In the genomic region with DNA sequence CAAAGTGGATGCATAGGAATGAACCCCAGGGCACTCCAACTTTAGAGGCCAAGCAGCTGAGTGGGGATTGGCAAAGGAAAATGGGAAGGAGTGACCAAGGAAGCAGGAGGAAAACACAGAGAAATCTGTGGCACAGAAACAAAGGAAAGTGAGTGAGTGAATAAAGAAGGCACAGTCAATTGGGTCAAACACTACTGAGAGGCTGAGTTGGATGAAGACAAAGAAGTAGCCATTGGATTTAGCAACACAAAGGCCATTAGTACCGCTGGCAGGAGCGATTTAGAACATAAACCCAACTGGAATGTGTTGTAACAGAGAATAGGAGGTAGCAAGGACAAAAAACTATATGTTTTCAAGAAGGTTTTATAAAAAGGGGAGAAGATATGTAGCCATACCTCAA, we compare ENCODE assay signal across 13 cellular contexts. TPM values are rescaled to one million over a fixed set of nuclear protein-coding genes. Genes with fewer than 3 reads are reported as not detected.
DNase-seq lines count a peak whose midpoint lies in the region; ATAC-seq and TF ChIP-seq lines count a peak whose summit lies in the region.
"Had no signal": no experiment of that assay in that cellular context is flagged by ENCODE, and none has a peak within 500 bp of the region (broad histone marks: within the 10 kb centered on the region; RNA-seq: fewer than 3 reads in every experiment).

No MANE protein-coding gene starts in this region.

- H2AK5ac ChIP-seq in H9 (ENCODE audit: insufficient read length, low read length): no peak overlapping the region

- H3K9me3 Mint-ChIP-seq in H9: peaks cover 4 to 5% of the 10 kb centered on the region in 2 experiments; a peak in 3 of 5 replicates

- no peaks in the 10 kb centered on the region for H3K27me3 Mint-ChIP-seq in H9 (ENCODE audit: low read depth)

- H3K36me3 ChIP-seq in NT2/D1 (ENCODE audit: insufficient read depth, insufficient read length, low read length) (no peaks in the 10 kb centered on the region), iPS-20b (ENCODE audit: insufficient read depth, low read depth, low read length) (no peaks in the 10 kb centered on the region)
- H3K36me3 ChIP-seq: BE2C had no signal

- H2BK12ac ChIP-seq in H9 (ENCODE audit: insufficient read length, low read depth, low read length): no peak overlapping the region

- no peak overlapping the region for H3K14ac ChIP-seq in H9 (ENCODE audit: insufficient read depth, low read length)

- ATAC-seq in HG03378 (IDR thresholded peaks at IDR 0.05; ENCODE audit: unreplicated experiment): no peak
- ATAC-seq in HG02870 (IDR thresholded peaks at IDR 0.05; ENCODE audit: unreplicated experiment): no peak
- ATAC-seq: A549, HepG2 had no signal

- H3K27ac Mint-ChIP-seq in H9: peak overlapping the region in 2 of 3 experiments; percentile 86 to 98; a peak in 4 of 7 replicates
- H3K27ac Mint-ChIP-seq: CD4-positive, alpha-beta memory T cell had no signal

- no peak overlapping the region for H4K91ac ChIP-seq in H9 (ENCODE audit: insufficient read length, low read depth, low read length)

- H3K4me2 ChIP-seq in H9 (ENCODE audit: insufficient read depth, insufficient read length, low read length): no peak overlapping the region
- H3K4me2 ChIP-seq: A549 had no signal

- H3K4me3 Mint-ChIP-seq in H9: no peak overlapping the region; a peak in 1 of 5 replicates
- H3K4me3 Mint-ChIP-seq: CD4-positive, alpha-beta memory T cell had no signal

- H3K9me3 ChIP-seq in H9 (ENCODE audit: control insufficient read depth, low read depth, low read length) (no peaks in the 10 kb centered on the region), NT2/D1 (ENCODE audit: insufficient read depth, low read length) (no peaks in the 10 kb centered on the region), iPS-20b (ENCODE audit: insufficient read depth, low read depth, low read length) (no peaks in the 10 kb centered on the region)
- H3K9me3 ChIP-seq: A549, BE2C had no signal

- no peak overlapping the region for H3K23ac ChIP-seq in H9 (ENCODE audit: insufficient read length, low read depth, low read length)

- H2BK120ac ChIP-seq in H9 (ENCODE audit: low read depth, low read length, poor library complexity, severe bottlenecking): no peak overlapping the region

- no peak overlapping the region for H4K5ac ChIP-seq in H9 (ENCODE audit: insufficient read length, low read depth, low read length)

- H3T11ph ChIP-seq in H9 (ENCODE audit: low read length): no peak overlapping the region

- H3K4me1 Mint-ChIP-seq in H9: peaks cover 37% of the 10 kb centered on the region in 2 experiments
- H3K4me1 Mint-ChIP-seq: CD4-positive, alpha-beta memory T cell had no signal

- H2BK20ac ChIP-seq in H9 (ENCODE audit: low read depth, low read length, poor library complexity, severe bottlenecking): no peak overlapping the region

- H3K27me3 ChIP-seq in H9 (ENCODE audit: insufficient read depth, low read length): no peaks in the 10 kb centered on the region
- H3K27me3 ChIP-seq in NT2/D1 (ENCODE audit: insufficient read depth, insufficient read length): no peaks in the 10 kb centered on the region
- no peaks in the 10 kb centered on the region for H3K27me3 ChIP-seq in iPS-20b (ENCODE audit: insufficient read depth, low read length)
- H3K27me3 ChIP-seq: BE2C had no signal

- H3K9ac ChIP-seq in H9 (ENCODE audit: extremely low read depth, insufficient read length, low read length) (no peak overlapping the region), NT2/D1 (ENCODE audit: insufficient read length, low read depth) (no peak overlapping the region), iPS-20b (ENCODE audit: low read depth, low read length) (no peak overlapping the region)

- no peaks in the 10 kb centered on the region for H4K20me1 ChIP-seq in H9 (ENCODE audit: control insufficient read depth, insufficient read depth, insufficient read length)

- no peak for TF ChIP-seq CTCF in H9 (conservative IDR thresholded peaks at IDR 0.05)

- H4K8ac ChIP-seq in H9 (replicated peaks; ENCODE audit: insufficient read length, low read depth, low read length): no peak overlapping the region

- H2BK15ac ChIP-seq in H9 (ENCODE audit: low read depth, low read length): no peak overlapping the region

- WGBS in H9 (ENCODE audit: extremely low coverage, insufficient read length, low lambda C conversion rate): no CpG with 5 or more reads among the region's 2 CpGs

- DNase-seq in H9: no peak
- peak; percentile 56 for DNase-seq in NT2/D1 (ENCODE audit: low read depth, low spot score)
- DNase-seq in NCI-H1417 treated with DMSO at 0.1 percent for 48 hours (lab: John Stamatoyannopoulos, UW): no peak
- DNase-seq: BE2C; CD4-positive, alpha-beta memory T cell; DMS79 had no signal

- no peaks in the 10 kb centered on the region for H3K79me1 ChIP-seq in H9 (ENCODE audit: insufficient read depth, low read depth, low read length, poor library complexity, severe bottlenecking)

- no peak overlapping the region for H3K18ac ChIP-seq in H9 (ENCODE audit: insufficient read length, low read depth, low read length)

- H3K79me2 ChIP-seq in H9 (ENCODE audit: insufficient read depth, low read length): no peaks in the 10 kb centered on the region

- H3K36me3 Mint-ChIP-seq in H9 (ENCODE audit: insufficient read depth in 1 of 3, low read depth in 3 of 3): peaks cover 0 to 2% (median 2%) of the 10 kb centered on the region in 3 experiments; a peak in 2 of 7 replicates
- H3K36me3 Mint-ChIP-seq: CD4-positive, alpha-beta memory T cell had no signal

- H3K27ac ChIP-seq in H9 (ENCODE audit: insufficient read length, low read depth, low read length) (no peak overlapping the region), iPS-20b (ENCODE audit: low read length) (no peak overlapping the region)
- H3K27ac ChIP-seq: A549, C4-2B had no signal

- no peaks in the 10 kb centered on the region for H3K23me2 ChIP-seq in H9 (ENCODE audit: insufficient read length, low read depth, low read length, poor library complexity, severe bottlenecking)

- H3K4me1 ChIP-seq in H9 (ENCODE audit: insufficient read depth, low read length): peaks cover 4% of the 10 kb centered on the region
- peaks cover 4% of the 10 kb centered on the region for H3K4me1 ChIP-seq in NT2/D1 (ENCODE audit: insufficient read depth, insufficient read length)
- peaks cover 7% of the 10 kb centered on the region; the same call in 1 of the 2 replicates for H3K4me1 ChIP-seq in iPS-20b (ENCODE audit: insufficient read depth, low read length)
- H3K4me1 ChIP-seq: A549, BE2C had no signal

- no peak overlapping the region for H3K56ac ChIP-seq in H9 (ENCODE audit: insufficient read length, low read depth, low read length)

- no peak overlapping the region for H2BK5ac ChIP-seq in H9 (ENCODE audit: insufficient read length, low read length)

- no peak overlapping the region for H2AFZ ChIP-seq in H9 (ENCODE audit: low read length)

- no peak overlapping the region for H3K4me3 ChIP-seq in NT2/D1 (ENCODE audit: insufficient read length, low read depth)
- H3K4me3 ChIP-seq in iPS-20b (ENCODE audit: low read length): peak overlapping the region; percentile 14; the same call in 1 of the 2 replicates
- H3K4me3 ChIP-seq: A549 had no signal

- H3K4ac ChIP-seq in H9 (ENCODE audit: low read depth, low read length): no peak overlapping the region

RNA-seq across cellular contexts. Expression of a gene that starts 6.6 kb away (rescaled TPM):
- total RNA-seq in H9 (2021): not detected in 2 replicates
- total RNA-seq: CD4-positive, alpha-beta memory T cell; HepG2; HT-29 had no signal

RNA-seq across cellular contexts. Expression of a gene that starts 29.3 kb away (rescaled TPM):
- total RNA-seq in H9 (2021): not detected in 2 replicates
- total RNA-seq: CD4-positive, alpha-beta memory T cell; HepG2; HT-29 had no signal
